In genomic region chr2:183037660-183038340, GRCh38 we compare ENCODE assay signal across 1 cellular context.
TF ChIP-seq lines count a peak whose summit lies in the region.

No MANE protein-coding gene starts in this region.

TF ChIP-seq in K562, 482 proteins besides CTCF, POLR2A, EP300 and RAD21 (continued from another document):
- TF ChIP-seq, protein P1, sequence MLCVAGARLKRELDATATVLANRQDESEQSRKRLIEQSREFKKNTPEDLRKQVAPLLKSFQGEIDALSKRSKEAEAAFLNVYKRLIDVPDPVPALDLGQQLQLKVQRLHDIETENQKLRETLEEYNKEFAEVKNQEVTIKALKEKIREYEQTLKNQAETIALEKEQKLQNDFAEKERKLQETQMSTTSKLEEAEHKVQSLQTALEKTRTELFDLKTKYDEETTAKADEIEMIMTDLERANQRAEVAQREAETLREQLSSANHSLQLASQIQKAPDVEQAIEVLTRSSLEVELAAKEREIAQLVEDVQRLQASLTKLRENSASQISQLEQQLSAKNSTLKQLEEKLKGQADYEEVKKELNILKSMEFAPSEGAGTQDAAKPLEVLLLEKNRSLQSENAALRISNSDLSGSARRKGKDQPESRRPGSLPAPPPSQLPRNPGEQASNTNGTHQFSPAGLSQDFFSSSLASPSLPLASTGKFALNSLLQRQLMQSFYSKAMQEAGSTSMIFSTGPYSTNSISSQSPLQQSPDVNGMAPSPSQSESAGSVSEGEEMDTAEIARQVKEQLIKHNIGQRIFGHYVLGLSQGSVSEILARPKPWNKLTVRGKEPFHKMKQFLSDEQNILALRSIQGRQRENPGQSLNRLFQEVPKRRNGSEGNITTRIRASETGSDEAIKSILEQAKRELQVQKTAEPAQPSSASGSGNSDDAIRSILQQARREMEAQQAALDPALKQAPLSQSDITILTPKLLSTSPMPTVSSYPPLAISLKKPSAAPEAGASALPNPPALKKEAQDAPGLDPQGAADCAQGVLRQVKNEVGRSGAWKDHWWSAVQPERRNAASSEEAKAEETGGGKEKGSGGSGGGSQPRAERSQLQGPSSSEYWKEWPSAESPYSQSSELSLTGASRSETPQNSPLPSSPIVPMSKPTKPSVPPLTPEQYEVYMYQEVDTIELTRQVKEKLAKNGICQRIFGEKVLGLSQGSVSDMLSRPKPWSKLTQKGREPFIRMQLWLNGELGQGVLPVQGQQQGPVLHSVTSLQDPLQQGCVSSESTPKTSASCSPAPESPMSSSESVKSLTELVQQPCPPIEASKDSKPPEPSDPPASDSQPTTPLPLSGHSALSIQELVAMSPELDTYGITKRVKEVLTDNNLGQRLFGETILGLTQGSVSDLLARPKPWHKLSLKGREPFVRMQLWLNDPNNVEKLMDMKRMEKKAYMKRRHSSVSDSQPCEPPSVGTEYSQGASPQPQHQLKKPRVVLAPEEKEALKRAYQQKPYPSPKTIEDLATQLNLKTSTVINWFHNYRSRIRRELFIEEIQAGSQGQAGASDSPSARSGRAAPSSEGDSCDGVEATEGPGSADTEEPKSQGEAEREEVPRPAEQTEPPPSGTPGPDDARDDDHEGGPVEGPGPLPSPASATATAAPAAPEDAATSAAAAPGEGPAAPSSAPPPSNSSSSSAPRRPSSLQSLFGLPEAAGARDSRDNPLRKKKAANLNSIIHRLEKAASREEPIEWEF (CRISPR knock-in tag; IDR thresholded peaks at IDR 0.05): no peak
- TF ChIP-seq ZBTB8A (IDR thresholded peaks at IDR 0.05; ENCODE audit: partially characterized antibody) (no peak), RBBP5 (IDR thresholded peaks at IDR 0.05; ENCODE audit: borderline replicate concordance, insufficient read depth, low read length, poor library complexity, severe bottlenecking) (peak; percentile 96)
- TF ChIP-seq, protein P2, sequence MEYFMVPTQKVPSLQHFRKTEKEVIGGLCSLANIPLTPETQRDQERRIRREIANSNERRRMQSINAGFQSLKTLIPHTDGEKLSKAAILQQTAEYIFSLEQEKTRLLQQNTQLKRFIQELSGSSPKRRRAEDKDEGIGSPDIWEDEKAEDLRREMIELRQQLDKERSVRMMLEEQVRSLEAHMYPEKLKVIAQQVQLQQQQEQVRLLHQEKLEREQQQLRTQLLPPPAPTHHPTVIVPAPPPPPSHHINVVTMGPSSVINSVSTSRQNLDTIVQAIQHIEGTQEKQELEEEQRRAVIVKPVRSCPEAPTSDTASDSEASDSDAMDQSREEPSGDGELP (CRISPR knock-in tag; IDR thresholded peaks at IDR 0.05; ENCODE audit: borderline replicate concordance): 0 out of 2 replicates have a peak, but pooled peaks have one; percentile 9
TF ChIP-seq in K562: peak in this region for 43.
